ENCODE assay signal across 14 cellular contexts in genomic region chr2:202436631-202437030, GRCh38.
DNase-seq lines count a peak whose midpoint lies in the region; ATAC-seq and TF ChIP-seq lines count a peak whose summit lies in the region.
"Had no signal": no experiment of that assay in that cellular context is flagged by ENCODE, and none has a peak within 500 bp of the region (broad histone marks: within the 10 kb centered on the region; RNA-seq: fewer than 3 reads in every experiment).

No MANE protein-coding gene starts in this region.

- no peaks in the 10 kb centered on the region for H3K27me3 ChIP-seq in GM23248 (replicated peaks; ENCODE audit: insufficient read depth)

- no peaks in the 10 kb centered on the region for H3K9me2 ChIP-seq in GM23248 (ENCODE audit: insufficient read depth)

- H3F3A ChIP-seq in GM23248 (ENCODE audit: insufficient read depth): no peaks in the 10 kb centered on the region

- peaks cover 99% of the 10 kb centered on the region for H3K79me2 ChIP-seq in GM23248 (ENCODE audit: insufficient read depth)

- no peak for TF ChIP-seq POLR2A in GM18505 (IDR thresholded peaks at IDR 0.05; ENCODE audit: borderline replicate concordance, extremely low read depth, insufficient read depth, insufficient read length)

- H3K4me1 ChIP-seq in GM23248 (ENCODE audit: insufficient read depth): no peaks in the 10 kb centered on the region

- H3K9me3 ChIP-seq in GM23248 (ENCODE audit: low read depth): no peaks in the 10 kb centered on the region

- no peak for TF ChIP-seq CTCF in cardiac fibroblast (IDR thresholded peaks at IDR 0.05; ENCODE audit: low read depth, low read length)

- 64 to 72% methylated on average over 3 of the region's 3 CpGs for WGBS in GM23248 (ENCODE audit: low coverage in 1 of 2, low lambda C conversion rate in 2 of 2, missing lambda C conversion rate in 2 of 2), 2 experiments

- DNase-seq in GM23248: peak; percentile 5
- DNase-seq in cardiac fibroblast (ENCODE audit: low read depth in 2 of 2): peak; percentile 27 to 61
- DNase-seq in fibroblast of peridontal ligament (ENCODE audit: extremely low read depth): peak; percentile 63
- peak; percentile 61 for DNase-seq in superior temporal gyrus (ENCODE audit: extremely low spot score)
- no peak for DNase-seq in COLO668 (lab: John Stamatoyannopoulos, UW; ENCODE audit: unreplicated experiment)
- no peak for DNase-seq in activated T-cell treated with anti-CD3 and anti-CD28 coated beads for 4 hours
- DNase-seq: CD8-positive, alpha-beta memory T cell; DMS79 treated with DMSO at 0.1 percent for 48 hours; NCI-H1105 treated with DMSO at 0.1 percent for 48 hours; NCI-H1694 treated with DMSO at 0.1 percent for 48 hours; NCI-H226; NCI-H524 treated with DMSO at 0.1 percent for 48 hours had no signal

- H3K27ac ChIP-seq in GM23248: no peak overlapping the region

- H3K4me3 ChIP-seq in GM23248 (no peak overlapping the region), cardiac fibroblast (replicated peaks in 1 of 2; ENCODE audit: low read depth in 2 of 2, low read length in 2 of 2) (no peak overlapping the region)
- H3K4me3 ChIP-seq: GM12878 had no signal

- H3K4me2 ChIP-seq in GM23248 (ENCODE audit: unreplicated experiment): no peak overlapping the region

- H3K36me3 ChIP-seq in GM23248 (ENCODE audit: low read depth): no peaks in the 10 kb centered on the region

- H3K9ac ChIP-seq in GM23248: no peak overlapping the region

- ATAC-seq in GM18505 (IDR thresholded peaks at IDR 0.05; ENCODE audit: unreplicated experiment): no peak
- ATAC-seq: GM12878 had no signal

- in situ Hi-C loops in GM23248 (cut with MboI): no loop called here

- H2AFZ ChIP-seq in GM23248: no peak overlapping the region

- peaks cover 5% of the 10 kb centered on the region; the same call in 1 of the 2 replicates for H4K20me1 ChIP-seq in GM23248 (ENCODE audit: insufficient read depth)

Comparison
In these comparisons a context has a peak if more than half of its experiments do, and no peak if none do; other contexts are left out.
1. DNase-seq: peak in GM23248 (single experiment), cardiac fibroblast (2 of 2), fibroblast of peridontal ligament (single experiment) and superior temporal gyrus (single experiment); none in COLO668 (single experiment) and activated T-cell treated with anti-CD3 and anti-CD28 coated beads for 4 hours (single experiment).